In the genomic region with DNA sequence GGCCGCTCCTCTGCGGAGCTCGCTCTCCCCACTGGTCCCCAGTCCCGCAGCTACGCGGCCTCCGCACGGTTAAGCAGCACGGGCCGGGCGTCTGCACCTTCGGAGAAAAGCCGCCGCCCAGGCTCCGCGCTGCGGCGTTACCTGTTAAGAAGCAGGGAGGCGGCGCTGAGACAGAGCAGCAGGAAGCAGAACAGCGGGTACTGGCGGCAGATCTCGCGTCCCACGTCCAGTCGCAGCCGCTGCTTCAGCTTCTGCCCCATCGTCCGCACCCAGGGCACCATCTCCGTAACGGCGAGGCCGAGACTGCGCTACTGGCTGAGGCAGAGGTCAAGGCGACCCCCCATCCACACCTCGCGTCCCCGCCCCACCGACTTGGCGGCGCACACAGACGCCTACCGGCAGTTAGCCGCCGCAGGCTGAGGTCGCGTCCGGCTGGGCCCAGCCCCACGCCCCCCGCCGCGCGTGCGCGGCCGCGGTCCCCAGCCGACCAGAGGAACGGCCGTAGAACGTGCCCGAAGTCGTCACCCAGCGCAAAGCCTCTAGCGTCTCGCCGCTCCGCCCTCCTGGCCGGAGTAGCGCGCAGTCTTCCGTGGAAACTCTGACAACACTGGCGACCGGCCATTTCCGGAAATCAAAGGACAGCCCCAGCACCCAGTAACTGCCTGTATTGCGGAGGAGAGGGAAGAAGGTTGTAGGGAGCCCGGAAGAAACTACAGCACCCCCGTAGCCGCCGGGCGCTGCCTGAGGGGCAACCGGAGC, we compare ENCODE assay signal across 8 cellular contexts. TPM values are rescaled to one million over a fixed set of nuclear protein-coding genes. Genes with fewer than 3 reads are reported as not detected.
DNase-seq lines count a peak whose midpoint lies in the region; ATAC-seq and TF ChIP-seq lines count a peak whose summit lies in the region.

Gene SNX14 (minus strand): TSS at position 421 of the 759 bp plus-strand sequence. CDS start 140 bp downstream, at position 281.

- peak within 1 kb of the TSS; percentile 82 for H3K27ac ChIP-seq in HUES64 (ENCODE audit: low read depth, low read length)

- H3K4me3 ChIP-seq in HUES64 (ENCODE audit: low read length) (peak within 1 kb of the TSS; percentile 78), epithelial cell of esophagus (ENCODE audit: low read length) (peak within 1 kb of the TSS; percentile 84), mononuclear cell (ENCODE audit: low read length) (peak within 1 kb of the TSS; percentile 73)

- ATAC-seq in GM21515 (IDR thresholded peaks at IDR 0.05; ENCODE audit: unreplicated experiment) = peak; percentile 87

- peaks cover 27% of the 10 kb centered on the region for H3K27me3 ChIP-seq in HUES64 (ENCODE audit: insufficient read depth, low read length)
- H3K27me3 ChIP-seq in mononuclear cell (ENCODE audit: insufficient read depth, low read length) = no peaks in the 10 kb centered on the region

- H3K9me3 ChIP-seq in HUES64 (ENCODE audit: insufficient read depth, low read depth, low read length) (no peaks in the 10 kb centered on the region), mononuclear cell (ENCODE audit: low read depth, low read length) (no peaks in the 10 kb centered on the region)

- H3K9ac ChIP-seq in HUES64 (ENCODE audit: low read depth, low read length) = peak within 1 kb of the TSS; percentile 69

- peak; percentile 84 for DNase-seq in DMS114 treated with DMSO at 0.1 percent for 48 hours (lab: John Stamatoyannopoulos, UW; ENCODE audit: unreplicated experiment)
- DNase-seq in OCI-M1 (lab: John Stamatoyannopoulos, UW) = peak; percentile 96
- DNase-seq in activated T-cell treated with anti-CD3 and anti-CD28 coated beads for 24 hours (ENCODE audit: low read depth) = peak; percentile 73
- DNase-seq in epithelial cell of esophagus (ENCODE audit: low read depth) = peak; percentile 91
- peak; percentile 76 to 78 for DNase-seq in stimulated activated CD8-positive, alpha-beta memory T cell treated with anti-CD3 and anti-CD28 coated beads, Interleukin-2, amount 100 ng/mL, for 48 hours (ENCODE audit: low read depth in 2 of 2)

- under 1% methylated on average over 82 of the region's 82 CpGs for WGBS in HUES64

- no peaks in the 10 kb centered on the region for H3K36me3 ChIP-seq in HUES64 (ENCODE audit: insufficient read depth, low read length)

- H3K4me1 ChIP-seq in HUES64 (ENCODE audit: insufficient read depth, low read length) (0 out of 2 replicates have a peak, but pooled peaks cover 7% of the 10 kb centered on the region), mononuclear cell (ENCODE audit: insufficient read depth, low read length) (peaks cover 19% of the 10 kb centered on the region)

- no peak for TF ChIP-seq CTCF in epithelial cell of esophagus (IDR thresholded peaks at IDR 0.05; ENCODE audit: insufficient read depth, low read depth, low read length, missing control alignments)

RNA-seq across cellular contexts. Expression of gene SNX14, which starts in this region (rescaled TPM):
- 20.4 TPM for polyA plus RNA-seq in HUES64 (2013, experiment 1 of 2)
- polyA plus RNA-seq in HUES64 (2013, experiment 2 of 2) = 22.2 TPM
- total RNA-seq in mononuclear cell = 59.7 TPM

Comparison
In these comparisons a context has a peak if more than half of its experiments do, and no peak if none do; other contexts are left out.
1. Peak in every context shown above with its lines: DNase-seq, ATAC-seq, H3K4me3 ChIP-seq and H3K27ac ChIP-seq.